Comparison of ENCODE assay signal across 1 cellular context in genomic region chr12:43976027-43976426, GRCh38.
TF ChIP-seq lines count a peak whose summit lies in the region.

No MANE protein-coding gene starts in this region.

TF ChIP-seq in GM12878, 131 proteins besides CTCF, POLR2A, EP300 and RAD21 (continued from another document):
- TF ChIP-seq BCLAF1 (IDR thresholded peaks at IDR 0.05), result no peak
- TF ChIP-seq MYC (IDR thresholded peaks at IDR 0.05; ENCODE audit: insufficient read depth, insufficient read length, insufficient replicate concordance, low read length, severe bottlenecking), result no peak
- no peak for TF ChIP-seq TCF3 (IDR thresholded peaks at IDR 0.05; ENCODE audit: borderline replicate concordance, insufficient read depth, low read depth, low read length)
- TF ChIP-seq ZSCAN29 (IDR thresholded peaks at IDR 0.05), result no peak
- TF ChIP-seq RB1 (IDR thresholded peaks at IDR 0.05; ENCODE audit: borderline replicate concordance), result no peak
